In the genomic region with DNA sequence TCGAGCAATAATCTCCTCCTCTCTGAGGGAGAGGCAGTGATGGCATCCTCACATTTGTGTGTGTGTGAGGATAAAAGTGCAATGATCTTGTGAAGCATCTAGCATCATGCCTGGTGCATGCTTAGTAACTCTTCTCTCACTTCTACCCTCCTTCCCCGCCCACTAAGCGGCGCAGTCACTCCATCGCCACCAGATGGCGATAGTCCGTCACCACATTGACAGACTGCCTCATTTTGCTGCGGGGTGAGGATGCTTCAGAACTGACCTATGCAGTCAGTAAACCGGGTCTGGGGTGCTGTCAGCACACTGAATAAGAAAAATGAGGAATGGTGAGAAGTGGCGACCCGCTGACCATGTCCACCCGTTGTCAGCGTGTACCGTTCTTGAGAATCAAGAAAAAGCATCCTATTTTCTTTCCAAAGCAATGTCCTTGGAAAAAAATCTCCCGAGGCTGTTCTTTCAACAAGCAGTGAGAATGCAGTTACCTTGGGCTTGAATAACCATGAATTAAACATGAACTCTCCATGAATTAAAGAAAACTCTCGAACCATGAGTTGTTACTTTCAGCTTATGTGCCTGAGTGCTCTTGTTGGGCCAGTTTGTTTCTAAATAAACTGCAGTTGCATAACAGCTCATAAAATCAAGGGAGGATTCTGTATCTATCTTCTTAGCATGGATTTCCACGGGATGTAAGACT, we compare ENCODE assay signal across 8 cellular contexts. TPM values are rescaled to one million over a fixed set of nuclear protein-coding genes. Genes with fewer than 3 reads are reported as not detected.
DNase-seq lines count a peak whose midpoint lies in the region; ATAC-seq and TF ChIP-seq lines count a peak whose summit lies in the region.

No MANE protein-coding gene starts in this region.

- H3K36me3 Mint-ChIP-seq in WTC11 = no peaks in the 10 kb centered on the region

- no peak overlapping the region for H3K27ac Mint-ChIP-seq in WTC11

- H3K27ac ChIP-seq in breast epithelium = no peak overlapping the region

- peaks cover 0 to 3% of the 10 kb centered on the region in 2 donors for H3K27me3 ChIP-seq in breast epithelium

- no peak overlapping the region for H3K4me3 ChIP-seq in breast epithelium

- H3K9me3 ChIP-seq in breast epithelium = no peaks in the 10 kb centered on the region

- TF ChIP-seq CTCF in WTC11 (IDR thresholded peaks at IDR 0.05) (peak; percentile 80), breast epithelium (IDR thresholded peaks at IDR 0.05) (peak; percentile 69 to 84 (median 72))

- H3K36me3 ChIP-seq in breast epithelium = no peaks in the 10 kb centered on the region

- no peaks in the 10 kb centered on the region for H3K9me3 Mint-ChIP-seq in WTC11

- in situ Hi-C loops in ACHN (cut with HindIII; ENCODE audit: low pct_ligation_motif_present, low pct_unique_long_range_greater_than_20kb, low sequenced_read_pairs) = no loop called here

- ATAC-seq in GM18520 (IDR thresholded peaks at IDR 0.05; ENCODE audit: unreplicated experiment) = peak; percentile 91
- ATAC-seq in HG03045 (IDR thresholded peaks at IDR 0.05; ENCODE audit: unreplicated experiment) = peak; percentile 91
- ATAC-seq in WTC11 = peak; percentile 93

- peaks cover 29% of the 10 kb centered on the region for H3K4me1 Mint-ChIP-seq in WTC11

- H3K27me3 Mint-ChIP-seq in WTC11 (ENCODE audit: low read depth) = no peaks in the 10 kb centered on the region; the same call in 1 of the 2 replicates

- TF ChIP-seq POLR2A in breast epithelium (IDR thresholded peaks at IDR 0.05) = no peak

- POLR2A ChIA-PET in WTC11 (lab: Charles Lee) = interaction anchor here (0.5 kb wide), 1 partner anchor 133 kb away, joined by 3 read pairs; no protein-coding TSS in a partner anchor

- no peak overlapping the region for H3K4me3 Mint-ChIP-seq in WTC11

- DNase-seq in ACHN = peak; percentile 73
- DNase-seq in NCI-H2171 treated with DMSO at 0.1 percent for 48 hours (lab: John Stamatoyannopoulos, UW) = peak; percentile 79
- DNase-seq in WTC11 (ENCODE audit: low spot score) = peak; percentile 85
- DNase-seq in breast epithelium (ENCODE audit: low spot score in 2 of 2) = peak; percentile 57 to 74
- DNase-seq in iris pigment epithelial cell (ENCODE audit: low read depth) = peak; percentile 72
- peak; percentile 41 to 75 for DNase-seq in stimulated activated CD4-positive, alpha-beta T cell treated with anti-CD3 and anti-CD28 coated beads, Interleukin-15, amount 100 ng/mL, for 48 hours (ENCODE audit: low read depth in 2 of 2)

- CTCF ChIA-PET in WTC11 (lab: Charles Lee) = interaction anchor here (0.5 to 2.1 kb wide), 11 partner anchors 18 to 533 kb away, joined by 3 to 11 read pairs (median 4); no protein-coding TSS in a partner anchor

- H3K4me1 ChIP-seq in breast epithelium = no peaks in the 10 kb centered on the region

- intact Hi-C loops in breast epithelium (cut with DNase I; ENCODE audit: low total_unique reads) = no loop called here

TF ChIP-seq in WTC11, 78 proteins besides CTCF, POLR2A, EP300 and RAD21:
- TF ChIP-seq ZNF671 (CRISPR knock-in tag; IDR thresholded peaks at IDR 0.05) = no peak
- 0 out of 2 replicates have a peak, but pooled peaks have one; percentile 42 for TF ChIP-seq ETV6 (CRISPR knock-in tag; IDR thresholded peaks at IDR 0.05)

RNA-seq across cellular contexts. Expression of a gene that starts 37.3 kb away (rescaled TPM):
- total RNA-seq in WTC11 (2021) (33.5 to 41.1 TPM (median 34.1 TPM) in 3 replicates), breast epithelium (10 to 100 TPM in 2 of 3 donors, 1 to 10 TPM in 1; 3.4 to 16.5 (median 13.1) TPM)
